17 cellular contexts compared by ENCODE assay signal in genomic region chr3:58793052-58793451, GRCh38.
DNase-seq lines count a peak whose midpoint lies in the region; ATAC-seq, FAIRE-seq and TF ChIP-seq lines count a peak whose summit lies in the region.
"Had no signal": no experiment of that assay in that cellular context is flagged by ENCODE, and none has a peak within 500 bp of the region (broad histone marks: within the 10 kb centered on the region; RNA-seq: fewer than 3 reads in every experiment).

No MANE protein-coding gene starts in this region.

- H3K4me2 ChIP-seq in GM23248 (ENCODE audit: unreplicated experiment), result no peak overlapping the region

- no peak overlapping the region for H3K9ac ChIP-seq in GM23248

- peak; percentile 11 for DNase-seq in A172 (ENCODE audit: low spot score)
- DNase-seq in GM23248, result peak; percentile 19
- peak; percentile 36 for DNase-seq in amniotic epithelial cell (ENCODE audit: low read depth)
- no peak for DNase-seq in vagina (ENCODE audit: extremely low spot score in 2 of 2)
- no peak for DNase-seq in NCI-H2227 (lab: John Stamatoyannopoulos, UW; ENCODE audit: unreplicated experiment)
- DNase-seq: Karpas-422, MM.1S, NCI-H187 treated with DMSO at 0.1 percent for 48 hours, NCI-H510A, Peyer's patch, SHP77 treated with DMSO at 0.1 percent for 48 hours had no signal

- TF ChIP-seq CTCF in vagina (IDR thresholded peaks at IDR 0.05), result no peak

- H3K4me3 ChIP-seq in GM23248, result no peak overlapping the region
- no peak overlapping the region for H3K4me3 ChIP-seq in vagina
- H3K4me3 ChIP-seq: Peyer's patch had no signal

- in situ Hi-C loops in GM23248 (cut with MboI), result no loop called here

- H3K27me3 ChIP-seq in GM23248 (replicated peaks; ENCODE audit: insufficient read depth) (no peaks in the 10 kb centered on the region), vagina (no peaks in the 10 kb centered on the region)
- H3K27me3 ChIP-seq: Peyer's patch had no signal

- no peak for TF ChIP-seq POLR2A in vagina (IDR thresholded peaks at IDR 0.05)

- no peak overlapping the region for H2AFZ ChIP-seq in GM23248

- H3K36me3 ChIP-seq in GM23248 (ENCODE audit: low read depth) (no peaks in the 10 kb centered on the region), vagina (no peaks in the 10 kb centered on the region)
- H3K36me3 ChIP-seq: Peyer's patch had no signal

- H3K4me1 ChIP-seq in GM23248 (ENCODE audit: insufficient read depth) (peaks cover 8% of the 10 kb centered on the region), vagina (no peaks in the 10 kb centered on the region)
- H3K4me1 ChIP-seq: Peyer's patch had no signal

- intact Hi-C loops in vagina (cut with DNase I), result no loop called here

- H3K9me3 ChIP-seq in GM23248 (ENCODE audit: low read depth), result no peaks in the 10 kb centered on the region
- no peaks in the 10 kb centered on the region for H3K9me3 ChIP-seq in vagina
- H3K9me3 ChIP-seq: Peyer's patch had no signal

- peak; percentile 79 for FAIRE-seq in islet of Langerhans (lab: Jason Lieb, UNC)
- FAIRE-seq: H1 had no signal

- no peaks in the 10 kb centered on the region for H3F3A ChIP-seq in GM23248 (ENCODE audit: insufficient read depth)

- H3K79me2 ChIP-seq in GM23248 (ENCODE audit: insufficient read depth), result no peaks in the 10 kb centered on the region

- ATAC-seq in GM19328 (IDR thresholded peaks at IDR 0.05; ENCODE audit: unreplicated experiment), result no peak
- ATAC-seq in GM21528 (IDR thresholded peaks at IDR 0.05; ENCODE audit: low FRiP score, unreplicated experiment), result no peak

- 24 to 31% methylated on average over 2 of the region's 2 CpGs for WGBS in GM23248 (ENCODE audit: low coverage in 1 of 2, low lambda C conversion rate in 2 of 2, missing lambda C conversion rate in 2 of 2), 2 experiments

- no peak overlapping the region for H3K27ac ChIP-seq in GM23248
- H3K27ac ChIP-seq in vagina, result no peak overlapping the region
- H3K27ac ChIP-seq: 22Rv1, C4-2B, Peyer's patch had no signal

- H3K9me2 ChIP-seq in GM23248 (ENCODE audit: insufficient read depth), result no peaks in the 10 kb centered on the region

- no peaks in the 10 kb centered on the region for H4K20me1 ChIP-seq in GM23248 (ENCODE audit: insufficient read depth)

Comparison
In these comparisons a context has a peak if more than half of its experiments do, and no peak if none do; other contexts are left out.
1. DNase-seq: peak in A172 (single experiment), GM23248 (single experiment) and amniotic epithelial cell (single experiment); none in vagina (0 of 2) and NCI-H2227 (single experiment).